In the genomic region with DNA sequence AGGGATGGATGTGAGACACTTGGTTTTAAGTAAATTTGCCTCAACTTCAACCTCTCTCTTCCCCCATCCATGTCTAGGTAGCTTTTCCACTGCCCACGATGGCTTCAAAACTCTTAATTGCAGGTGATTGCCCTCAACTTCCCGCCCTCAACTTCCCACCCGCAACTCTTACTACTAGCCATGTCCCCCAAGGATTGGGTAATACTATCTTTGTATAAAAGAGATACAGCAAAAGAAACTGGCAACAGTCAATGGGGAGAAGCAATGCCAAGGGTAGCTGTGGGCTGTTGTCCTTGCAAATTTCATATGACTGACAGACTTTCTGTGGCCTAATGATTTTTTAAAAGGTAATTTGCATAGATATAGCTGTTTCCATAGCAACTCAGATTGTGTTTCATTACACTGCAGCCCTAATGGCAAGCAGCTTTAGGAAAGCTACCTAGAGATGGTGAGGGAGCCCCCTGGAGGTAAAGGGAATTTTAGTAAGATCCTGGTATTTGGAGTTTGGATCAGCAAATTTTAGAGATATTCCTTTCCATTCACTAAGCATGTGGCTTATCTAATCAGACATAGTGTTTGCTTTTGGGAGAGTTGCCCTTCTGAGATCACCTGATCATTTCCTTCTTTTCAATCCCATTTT, we compare ENCODE assay signal across 9 cellular contexts.
A peak's percentile ranks its signal among the peaks of the same experiment; 100 is the strongest.
DNase-seq lines count a peak whose midpoint lies in the region; ATAC-seq, FAIRE-seq and TF ChIP-seq lines count a peak whose summit lies in the region.
"Had no signal": no experiment of that assay in that cellular context is flagged by ENCODE, and none has a peak within 500 bp of the region (broad histone marks: within the 10 kb centered on the region; RNA-seq: fewer than 3 reads in every experiment).

No MANE protein-coding gene starts in this region.

- no peaks in the 10 kb centered on the region for H3K36me3 Mint-ChIP-seq in HFFc6 (ENCODE audit: low read depth)

- TF ChIP-seq CTCF in HFFc6 (IDR thresholded peaks at IDR 0.05) = peak; percentile 79
- peak; percentile 11 to 74 (median 60) for TF ChIP-seq CTCF in dorsolateral prefrontal cortex (IDR thresholded peaks at IDR 0.05 in 54 of 56, conservative IDR thresholded peaks at IDR 0.05 in 2 of 56; ENCODE audit: low read depth in 1 of 56, partially characterized antibody in 56 of 56)
- peak in 2 of 4 donors; percentile 10 to 20 for TF ChIP-seq CTCF in pancreas (IDR thresholded peaks at IDR 0.05)

- peaks cover 0 to 4% (median 0%) of the 10 kb centered on the region in 3 donors for H3K4me1 ChIP-seq in pancreas

- H3K4me3 ChIP-seq in dorsolateral prefrontal cortex (no peak overlapping the region), pancreas (no peak overlapping the region)

- H3K9me3 ChIP-seq in pancreas = no peaks in the 10 kb centered on the region

- peak overlapping the region in 3 of 59 donors; percentile 10 to 49 (median 27) for H3K27ac ChIP-seq in dorsolateral prefrontal cortex
- H3K27ac ChIP-seq in pancreas = no peak overlapping the region
- no peak overlapping the region for H3K27ac ChIP-seq in substantia nigra (ENCODE audit: low read depth, low read length, poor library complexity, severe bottlenecking)

- H3K4me3 Mint-ChIP-seq in HFFc6 = no peak overlapping the region
- H3K4me3 Mint-ChIP-seq: T-helper 1 cell treated with Interleukin-12 subunit alpha and Interleukin-12 subunit beta and Interleukin-4 antibody, amounts not matched to agents 30 μg/mL and 1 μg/mL, for 36 hours had no signal

- ATAC-seq in pancreas (peak in 3 of 4 donors; percentile 72 to 81 (median 80)), HG03460 (IDR thresholded peaks at IDR 0.05; ENCODE audit: unreplicated experiment) (no peak)

- DNase-seq in Daoy (ENCODE audit: low read depth) (peak; percentile 34), HFFc6 (peak; percentile 57), NCI-H69 (lab: John Stamatoyannopoulos, UW) (peak; percentile 66), dorsolateral prefrontal cortex (no peak), pancreas (no peak), substantia nigra (lab: John Stamatoyannopoulos, UW) (no peak)
- no peak for DNase-seq in stimulated activated CD4-positive, alpha-beta T cell treated with anti-CD3 and anti-CD28 coated beads, Interleukin-15, amount 100 ng/mL, for 24 hours

- peaks cover 1% of the 10 kb centered on the region; the same call in 1 of the 2 replicates for H3K27me3 Mint-ChIP-seq in HFFc6 (ENCODE audit: insufficient read depth)

- H3K9me3 Mint-ChIP-seq in HFFc6 = no peaks in the 10 kb centered on the region
- H3K9me3 Mint-ChIP-seq: T-helper 1 cell treated with Interleukin-12 subunit alpha and Interleukin-12 subunit beta and Interleukin-4 antibody, amounts not matched to agents 30 μg/mL and 1 μg/mL, for 36 hours had no signal

- FAIRE-seq in pancreas (lab: Jason Lieb, UNC) = no peak

- intact Hi-C loops in dorsolateral prefrontal cortex (cut with DNase I) (loop anchor here (10.0 kb wide), 2 partner anchors 108 to 488 kb away; no protein-coding TSS in a partner anchor), pancreas (cut with DNase I) (no loop called here)

- H3K4me1 Mint-ChIP-seq in HFFc6 (ENCODE audit: low read depth) = no peaks in the 10 kb centered on the region

- no peak overlapping the region for H3K27ac Mint-ChIP-seq in HFFc6
- H3K27ac Mint-ChIP-seq: T-helper 1 cell treated with Interleukin-12 subunit alpha and Interleukin-12 subunit beta and Interleukin-4 antibody, amounts not matched to agents 30 μg/mL and 1 μg/mL, for 36 hours had no signal

- no peaks in the 10 kb centered on the region for H3K36me3 ChIP-seq in pancreas

- H3K27me3 ChIP-seq in dorsolateral prefrontal cortex (no peaks in the 10 kb centered on the region), pancreas (no peaks in the 10 kb centered on the region)

- WGBS in pancreas, 2 donors = 48 to 61% methylated on average over 3 of the region's 3 CpGs

Comparison
In these comparisons a context has a peak if more than half of its experiments do, and no peak if none do; other contexts are left out.
1. DNase-seq: peak in Daoy (single experiment), HFFc6 (single experiment) and NCI-H69 (single experiment); none in dorsolateral prefrontal cortex (0 of 10), pancreas (0 of 6), substantia nigra (0 of 49) and stimulated activated CD4-positive, alpha-beta T cell treated with anti-CD3 and anti-CD28 coated beads, Interleukin-15, amount 100 ng/mL, for 24 hours (single experiment).
2. intact Hi-C loops: an anchor here in dorsolateral prefrontal cortex (10.0 kb wide); none called in pancreas.